ENCODE assay signal across 10 cellular contexts in the genomic region with DNA sequence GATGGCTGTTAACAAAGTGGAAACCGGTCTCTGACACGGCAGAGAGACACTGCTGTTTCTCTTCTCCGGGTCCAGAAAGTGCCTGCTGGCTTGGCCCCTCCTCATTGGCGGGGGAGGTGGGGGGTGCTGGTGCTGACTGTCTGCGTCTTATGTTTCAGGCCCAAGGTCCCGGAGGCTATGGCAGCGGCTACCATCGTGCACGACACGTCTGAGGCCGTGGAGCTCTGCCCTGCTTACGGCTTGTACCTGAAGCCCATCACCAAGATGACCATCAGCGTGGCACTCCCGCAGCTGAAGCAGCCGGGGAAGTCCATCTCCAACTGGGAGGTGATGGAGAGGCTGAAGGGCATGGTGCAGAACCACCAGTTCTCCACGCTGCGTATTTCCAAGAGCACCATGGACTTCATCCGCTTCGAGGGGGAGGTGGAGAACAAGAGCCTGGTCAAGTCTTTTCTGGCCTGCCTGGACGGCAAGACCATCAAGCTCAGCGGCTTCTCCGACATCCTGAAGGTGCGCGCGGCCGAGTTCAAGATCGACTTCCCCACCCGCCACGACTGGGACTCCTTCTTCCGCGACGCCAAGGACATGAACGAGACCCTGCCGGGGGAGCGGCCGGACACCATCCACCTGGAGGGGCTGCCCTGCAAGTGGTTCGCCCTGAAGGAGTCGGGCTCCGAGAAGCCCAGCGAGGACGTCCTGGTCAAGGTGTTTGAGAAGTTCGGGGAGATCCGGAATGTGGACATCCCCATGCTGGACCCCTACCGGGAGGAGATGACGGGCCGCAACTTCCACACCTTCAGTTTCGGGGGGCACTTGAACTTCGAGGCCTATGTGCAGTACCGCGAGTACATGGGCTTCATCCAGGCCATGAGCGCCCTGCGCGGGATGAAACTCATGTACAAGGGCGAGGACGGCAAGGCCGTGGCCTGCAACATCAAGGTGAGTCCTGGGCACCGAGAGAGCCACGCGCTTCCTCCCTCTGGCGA. TPM values are rescaled to one million over a fixed set of nuclear protein-coding genes. Genes with fewer than 3 reads are reported as not detected.
A peak's percentile ranks its signal among the peaks of the same experiment; 100 is the strongest.
DNase-seq lines count a peak whose midpoint lies in the region; ATAC-seq, FAIRE-seq and TF ChIP-seq lines count a peak whose summit lies in the region.
"Had no signal": no experiment of that assay in that cellular context is flagged by ENCODE, and none has a peak within 500 bp of the region (broad histone marks: within the 10 kb centered on the region; RNA-seq: fewer than 3 reads in every experiment).

No MANE protein-coding gene starts in this region.

- no peak overlapping the region for H2AFZ ChIP-seq in MM.1S (ENCODE audit: low read length)
- no peak overlapping the region for H2AFZ ChIP-seq in neural cell (ENCODE audit: low read depth, low read length)

- no peaks in the 10 kb centered on the region for H3F3A ChIP-seq in MM.1S (ENCODE audit: insufficient read depth, low read length)
- H3F3A ChIP-seq in neural cell (ENCODE audit: insufficient read depth, low read length, poor library complexity, severe bottlenecking): no peaks in the 10 kb centered on the region

- H3K27ac Mint-ChIP-seq in CD4-positive, CD25-positive, alpha-beta regulatory T cell: peak overlapping the region; percentile 79 to 93 (median 89)

- H3K79me2 ChIP-seq in MM.1S (ENCODE audit: low read length) (peaks cover 63% of the 10 kb centered on the region), neural cell (replicated peaks; ENCODE audit: insufficient read depth, low read length) (peaks cover 27% of the 10 kb centered on the region)

- H3K9me3 ChIP-seq in CD4-positive, CD25-positive, alpha-beta regulatory T cell (ENCODE audit: control insufficient read depth in 2 of 2, low read length in 2 of 2): no peaks in the 10 kb centered on the region
- no peaks in the 10 kb centered on the region for H3K9me3 ChIP-seq in MM.1S (replicated peaks; ENCODE audit: insufficient read depth, low read length)
- no peaks in the 10 kb centered on the region for H3K9me3 ChIP-seq in ectodermal cell (ENCODE audit: control insufficient read depth, low read length)
- H3K9me3 ChIP-seq in neural cell (ENCODE audit: low read length): no peaks in the 10 kb centered on the region

- H3K9ac ChIP-seq in MM.1S (ENCODE audit: low read length) (no peak overlapping the region), neural cell (ENCODE audit: low read length) (no peak overlapping the region)

- H3K4me1 ChIP-seq in CD4-positive, CD25-positive, alpha-beta regulatory T cell (ENCODE audit: control insufficient read depth, insufficient read depth, low read length, poor library complexity, severe bottlenecking): peaks cover 27% of the 10 kb centered on the region
- H3K4me1 ChIP-seq in MM.1S (ENCODE audit: low read length) (no peaks in the 10 kb centered on the region), ectodermal cell (ENCODE audit: control insufficient read depth, insufficient read depth, low read length) (no peaks in the 10 kb centered on the region)

- H3K27ac ChIP-seq in CD4-positive, CD25-positive, alpha-beta regulatory T cell (ENCODE audit: insufficient read depth, low read length, poor library complexity, severe bottlenecking): peak overlapping the region; percentile 74
- H3K27ac ChIP-seq in MM.1S (ENCODE audit: low read length): no peak overlapping the region
- H3K27ac ChIP-seq in ectodermal cell (ENCODE audit: insufficient read depth, low read depth, low read length, poor library complexity, severe bottlenecking): no peak overlapping the region
- H3K27ac ChIP-seq in neural cell (ENCODE audit: low read length): no peak overlapping the region

- H4K20me1 ChIP-seq in MM.1S (ENCODE audit: insufficient read depth, low read length) (0 out of 2 replicates have a peak, but pooled peaks cover 3% of the 10 kb centered on the region), neural cell (ENCODE audit: insufficient read depth) (peaks cover 3% of the 10 kb centered on the region)

- peaks cover 20% of the 10 kb centered on the region for H3K36me3 Mint-ChIP-seq in CD4-positive, CD25-positive, alpha-beta regulatory T cell

- no peak for ATAC-seq in CD4-positive, CD25-positive, alpha-beta regulatory T cell (ENCODE audit: low read depth in 2 of 2)

- no peak for TF ChIP-seq RAD21 in neural cell (conservative IDR thresholded peaks at IDR 0.05)

- H3K9me2 ChIP-seq in MM.1S (replicated peaks; ENCODE audit: insufficient read depth, low read length) (no peaks in the 10 kb centered on the region), neural cell (ENCODE audit: insufficient read depth, low read length) (no peaks in the 10 kb centered on the region)

- peaks cover 43% of the 10 kb centered on the region for H3K36me3 ChIP-seq in CD4-positive, CD25-positive, alpha-beta regulatory T cell (ENCODE audit: control insufficient read depth, insufficient read depth, low read length)
- H3K36me3 ChIP-seq in MM.1S (replicated peaks; ENCODE audit: insufficient read depth, low read length) (peaks cover 6% of the 10 kb centered on the region; the same call in 1 of the 2 replicates), ectodermal cell (ENCODE audit: control insufficient read depth, insufficient read depth, low read length) (peaks cover 45% of the 10 kb centered on the region), neural cell (ENCODE audit: insufficient read depth, low read length) (peaks cover 5% of the 10 kb centered on the region)

- no peak for TF ChIP-seq EP300 in neural cell (conservative IDR thresholded peaks at IDR 0.05; ENCODE audit: poor library complexity, severe bottlenecking)

- TF ChIP-seq CTCF in MM.1S (IDR thresholded peaks at IDR 0.05; ENCODE audit: low read length) (no peak), neural cell (IDR thresholded peaks at IDR 0.05; ENCODE audit: poor library complexity, severe bottlenecking) (no peak)

- no peak for DNase-seq in CD4-positive, CD25-positive, alpha-beta regulatory T cell
- DNase-seq in MM.1S (no peak), CD1c-positive myeloid dendritic cell (ENCODE audit: extremely low spot score) (no peak), urothelium cell line (ENCODE audit: low spot score) (no peak), DMS 273 (lab: John Stamatoyannopoulos, UW; ENCODE audit: unreplicated experiment) (no peak), NCI-H69 (lab: John Stamatoyannopoulos, UW) (no peak)
- DNase-seq: NCI-H1417 had no signal

- no peaks in the 10 kb centered on the region for H3K27me3 ChIP-seq in CD4-positive, CD25-positive, alpha-beta regulatory T cell (ENCODE audit: control insufficient read depth, insufficient read depth, low read length)
- H3K27me3 ChIP-seq in MM.1S (replicated peaks; ENCODE audit: insufficient read depth, low read length) (no peaks in the 10 kb centered on the region), ectodermal cell (ENCODE audit: control insufficient read depth, insufficient read depth, low read length, poor library complexity, severe bottlenecking) (no peaks in the 10 kb centered on the region), neural cell (ENCODE audit: insufficient read depth, low read depth, low read length) (no peaks in the 10 kb centered on the region)

- peaks cover 0 to 34% (median 13%) of the 10 kb centered on the region in 4 donors for H3K4me1 Mint-ChIP-seq in CD4-positive, CD25-positive, alpha-beta regulatory T cell

- peaks cover 0 to 1% (median 0%) of the 10 kb centered on the region in 7 donors for H3K9me3 Mint-ChIP-seq in CD4-positive, CD25-positive, alpha-beta regulatory T cell

- 95% methylated on average over 60 of the region's 60 CpGs for WGBS in ectodermal cell, 2 experiments

- H3K4me2 ChIP-seq in MM.1S (ENCODE audit: low read depth, low read length) (peak overlapping the region; percentile 63), neural cell (ENCODE audit: low read length) (peak overlapping the region; percentile 82)

- peak overlapping the region; percentile 90 to 95 (median 94) for H3K4me3 Mint-ChIP-seq in CD4-positive, CD25-positive, alpha-beta regulatory T cell

- peak overlapping the region; percentile 67 for H3K4me3 ChIP-seq in CD4-positive, CD25-positive, alpha-beta regulatory T cell (ENCODE audit: low read depth, low read length)
- H3K4me3 ChIP-seq in MM.1S (ENCODE audit: low read length): peak overlapping the region; percentile 81
- H3K4me3 ChIP-seq in ectodermal cell (ENCODE audit: insufficient read depth, low read depth, low read length): peak overlapping the region; percentile 81
- peak overlapping the region; percentile 88 for H3K4me3 ChIP-seq in neural cell (ENCODE audit: low read length)

- no peak for FAIRE-seq in urothelium cell line (lab: Jason Lieb, UNC)

- H3K27me3 Mint-ChIP-seq in CD4-positive, CD25-positive, alpha-beta regulatory T cell: no peaks in the 10 kb centered on the region

TF ChIP-seq in neural cell, 6 proteins besides CTCF, POLR2A, EP300 and RAD21:
- TF ChIP-seq MXI1 (conservative IDR thresholded peaks at IDR 0.05; ENCODE audit: poor library complexity, severe bottlenecking): no peak
- no peak for TF ChIP-seq EZH2 (IDR thresholded peaks at IDR 0.05; ENCODE audit: borderline replicate concordance, insufficient read depth, low read length, poor library complexity, severe bottlenecking)
- TF ChIP-seq POLR2AphosphoS5 (IDR thresholded peaks at IDR 0.05): no peak

RNA-seq across cellular contexts. Expression of a gene that starts 2.2 kb away (rescaled TPM):
- 108 TPM for total RNA-seq in CD4-positive, CD25-positive, alpha-beta regulatory T cell
- polyA plus RNA-seq in CD4-positive, CD25-positive, alpha-beta regulatory T cell: 10 to 100 TPM; 11.0 to 14.8 (median 13.7) TPM
- 30.9 TPM for polyA plus RNA-seq in ectodermal cell (2013, experiment 1 of 4)
- polyA plus RNA-seq in ectodermal cell (2013, experiment 2 of 4): 30.0 TPM
- 32.2 TPM for polyA plus RNA-seq in ectodermal cell (2013, experiment 3 of 4)
- polyA plus RNA-seq in ectodermal cell (2013, experiment 4 of 4): 34.0 TPM
- polyA plus RNA-seq in neural cell: 48.7 and 59.2 TPM in 2 replicates
- polyA minus RNA-seq in neural cell: 33.1 and 33.8 TPM in 2 replicates

RNA-seq across cellular contexts. Expression of a gene that starts 21.3 kb away (rescaled TPM):
- not detected for total RNA-seq in CD4-positive, CD25-positive, alpha-beta regulatory T cell
- polyA plus RNA-seq in CD4-positive, CD25-positive, alpha-beta regulatory T cell: under 1 TPM in 3 of 4 donors, not detected in 1; 0.19 to 1.00 (median 0.91) TPM
- polyA plus RNA-seq in ectodermal cell (2013, experiment 1 of 4): 1.3 TPM
- 1.1 TPM for polyA plus RNA-seq in ectodermal cell (2013, experiment 2 of 4)
- polyA plus RNA-seq in ectodermal cell (2013, experiment 3 of 4): 0.21 TPM
- 0.89 TPM for polyA plus RNA-seq in ectodermal cell (2013, experiment 4 of 4)
- 1.8 TPM in 1 of 2 replicates, not detected in the other for polyA plus RNA-seq in neural cell
- not detected in 2 replicates for polyA minus RNA-seq in neural cell
- total RNA-seq: pulmonary artery endothelial cell had no signal

RNA-seq across cellular contexts. Expression of a gene that starts 56.6 kb away (rescaled TPM):
- total RNA-seq in CD4-positive, CD25-positive, alpha-beta regulatory T cell: 158 TPM
- 100 to 1,000 TPM; 189 to 222 (median 207) TPM for polyA plus RNA-seq in CD4-positive, CD25-positive, alpha-beta regulatory T cell
- 0.35 TPM for polyA plus RNA-seq in ectodermal cell (2013, experiment 1 of 4)
- polyA plus RNA-seq in ectodermal cell (2013, experiment 2 of 4): 0.37 TPM
- polyA plus RNA-seq in ectodermal cell (2013, experiment 3 of 4): 0.16 TPM
- 0.57 TPM for polyA plus RNA-seq in ectodermal cell (2013, experiment 4 of 4)
- not detected in 2 replicates for polyA plus RNA-seq in neural cell
- 0.24 TPM in 1 of 2 replicates, not detected in the other for polyA minus RNA-seq in neural cell
- total RNA-seq: pulmonary artery endothelial cell had no signal

Comparison
In these comparisons a context has a peak if more than half of its experiments do, and no peak if none do; other contexts are left out.
1. RNA of a gene that starts 56.6 kb away (polyA plus RNA-seq): 189 to 222 TPM in CD4-positive, CD25-positive, alpha-beta regulatory T cell; not detected in neural cell; every median in the first group is over 100 times any median in the second.
2. Peak in every context shown above with its lines, with median percentiles within 50 percentile points of each other: H3K4me3 ChIP-seq.